In genomic region chr6:121723623-121724022, GRCh38 we compare ENCODE assay signal across 6 cellular contexts.
"Had no signal": no experiment of that assay in that cellular context is flagged by ENCODE, and none has a peak within 500 bp of the region (broad histone marks: within the 10 kb centered on the region; RNA-seq: fewer than 3 reads in every experiment).

No MANE protein-coding gene starts in this region.

- FAIRE-seq: HepG2 had no signal

- H3K4me2 ChIP-seq: GM23338 had no signal

- ATAC-seq: GM23338, HepG2 had no signal

- H2AFZ ChIP-seq: GM23338 had no signal

- H3K4me3 ChIP-seq: GM23338 had no signal

- DNase-seq: H9, HCEC 1CT, KBM-7 had no signal

- H3K27ac ChIP-seq: HL-60 had no signal
